Comparison of ENCODE assay signal across 19 cellular contexts in the genomic region with DNA sequence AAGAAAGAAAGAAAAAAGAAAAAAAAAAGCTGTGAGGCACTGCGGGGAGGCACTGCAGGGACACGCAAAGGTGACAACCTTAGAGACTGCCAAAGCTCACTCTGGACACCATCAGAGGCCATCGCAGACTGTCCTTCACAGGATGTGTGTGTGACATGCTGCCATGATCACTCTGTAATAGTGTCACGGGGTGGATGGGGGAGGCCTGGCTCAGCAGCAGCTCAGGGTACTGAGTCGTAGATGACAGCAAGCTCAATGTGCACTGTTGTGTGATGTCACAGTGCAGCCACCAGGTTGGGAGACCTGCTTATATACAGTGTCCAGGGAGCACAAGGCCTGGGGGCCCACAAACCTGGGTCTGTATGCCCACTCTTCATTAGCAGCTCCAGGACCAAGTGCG.
"Had no signal": no experiment of that assay in that cellular context is flagged by ENCODE, and none has a peak within 500 bp of the region (broad histone marks: within the 10 kb centered on the region; RNA-seq: fewer than 3 reads in every experiment).

No MANE protein-coding gene starts in this region.

- H3K27ac Mint-ChIP-seq: dendritic cell treated with granulocyte-macrophage colony-stimulating factor and Interleukin-4, amounts not matched to agents 40 ng/mL and 50 ng/mL, for 4 days; effector memory CD8-positive, alpha-beta T cell; immature natural killer cell; nephron had no signal

- H3K9me3 ChIP-seq: esophagus muscularis mucosa, gastrocnemius medialis, mucosa of descending colon, prostate gland, sigmoid colon, stomach, thoracic aorta, transverse colon had no signal

- H3K79me2 ChIP-seq: parathyroid adenoma had no signal

- H3K36me3 Mint-ChIP-seq: immature natural killer cell had no signal

- H3K9me3 Mint-ChIP-seq: dendritic cell treated with granulocyte-macrophage colony-stimulating factor and Interleukin-4, amounts not matched to agents 40 ng/mL and 50 ng/mL, for 4 days; effector memory CD8-positive, alpha-beta T cell; immature natural killer cell; nephron had no signal

- H3K4me1 ChIP-seq: esophagus muscularis mucosa, gastrocnemius medialis, parathyroid adenoma, prostate gland, sigmoid colon, stomach, transverse colon had no signal

- H2AFZ ChIP-seq: parathyroid adenoma had no signal

- ATAC-seq: effector memory CD8-positive, alpha-beta T cell; gastrocnemius medialis; mucosa of descending colon had no signal

- H3K27me3 Mint-ChIP-seq: effector memory CD8-positive, alpha-beta T cell had no signal

- H3K4me3 ChIP-seq: esophagus muscularis mucosa, gastrocnemius medialis, mucosa of descending colon, prostate gland, sigmoid colon, skin epidermis, stomach, thoracic aorta, transverse colon had no signal

- H3K27me3 ChIP-seq: gastrocnemius medialis had no signal

- H3K36me3 ChIP-seq: esophagus muscularis mucosa, gastrocnemius medialis, prostate gland, sigmoid colon, stomach, thoracic aorta, transverse colon had no signal

- H3K9ac ChIP-seq: parathyroid adenoma had no signal

- DNase-seq: effector memory CD8-positive, alpha-beta T cell; gastrocnemius medialis; immature natural killer cell; mammary epithelial cell; mucosa of descending colon; sigmoid colon; stimulated activated CD4-positive, alpha-beta T cell treated with anti-CD3 and anti-CD28 coated beads, Interleukin-2, amount 100 ng/mL, for 24 hours; stimulated activated CD4-positive, alpha-beta T cell treated with anti-CD3 and anti-CD28 coated beads, Interleukin-4, amount 100 ng/mL, for 4 hours; stimulated activated naive CD4-positive, alpha-beta T cell; stomach; transverse colon had no signal

- H3K4me3 Mint-ChIP-seq: dendritic cell treated with granulocyte-macrophage colony-stimulating factor and Interleukin-4, amounts not matched to agents 40 ng/mL and 50 ng/mL, for 4 days; effector memory CD8-positive, alpha-beta T cell; immature natural killer cell; nephron had no signal

- H3K27ac ChIP-seq: epithelial cell of prostate, esophagus muscularis mucosa, gastrocnemius medialis, parathyroid adenoma, prostate gland, sigmoid colon, skin epidermis, stomach, thoracic aorta, transverse colon had no signal
